Comparison of ENCODE assay signal across 1 cellular context in the genomic region with DNA sequence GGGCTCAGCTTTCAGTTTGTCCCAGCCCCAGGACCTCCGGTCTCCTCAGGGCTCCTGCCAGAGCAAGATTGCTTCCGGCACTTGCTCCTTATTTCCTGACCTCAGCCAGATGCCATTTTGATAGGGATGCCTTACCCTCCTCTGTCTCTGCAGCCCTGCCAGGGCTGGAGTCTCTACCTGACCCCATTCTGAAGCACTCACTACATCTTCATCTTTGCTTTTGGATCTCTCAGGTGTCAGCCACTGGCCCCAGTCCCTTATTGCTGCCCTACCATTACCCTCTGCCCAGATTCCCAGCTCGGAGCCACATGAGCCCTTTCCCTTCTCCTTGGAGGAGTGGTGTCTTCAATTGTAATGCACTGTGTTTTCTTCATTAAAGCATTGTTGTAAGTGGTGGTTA.
TF ChIP-seq lines count a peak whose summit lies in the region.

No MANE protein-coding gene starts in this region.

TF ChIP-seq in GM23338, 12 proteins besides CTCF, POLR2A, EP300 and RAD21 (continued from another document):
- TF ChIP-seq, protein P1, sequence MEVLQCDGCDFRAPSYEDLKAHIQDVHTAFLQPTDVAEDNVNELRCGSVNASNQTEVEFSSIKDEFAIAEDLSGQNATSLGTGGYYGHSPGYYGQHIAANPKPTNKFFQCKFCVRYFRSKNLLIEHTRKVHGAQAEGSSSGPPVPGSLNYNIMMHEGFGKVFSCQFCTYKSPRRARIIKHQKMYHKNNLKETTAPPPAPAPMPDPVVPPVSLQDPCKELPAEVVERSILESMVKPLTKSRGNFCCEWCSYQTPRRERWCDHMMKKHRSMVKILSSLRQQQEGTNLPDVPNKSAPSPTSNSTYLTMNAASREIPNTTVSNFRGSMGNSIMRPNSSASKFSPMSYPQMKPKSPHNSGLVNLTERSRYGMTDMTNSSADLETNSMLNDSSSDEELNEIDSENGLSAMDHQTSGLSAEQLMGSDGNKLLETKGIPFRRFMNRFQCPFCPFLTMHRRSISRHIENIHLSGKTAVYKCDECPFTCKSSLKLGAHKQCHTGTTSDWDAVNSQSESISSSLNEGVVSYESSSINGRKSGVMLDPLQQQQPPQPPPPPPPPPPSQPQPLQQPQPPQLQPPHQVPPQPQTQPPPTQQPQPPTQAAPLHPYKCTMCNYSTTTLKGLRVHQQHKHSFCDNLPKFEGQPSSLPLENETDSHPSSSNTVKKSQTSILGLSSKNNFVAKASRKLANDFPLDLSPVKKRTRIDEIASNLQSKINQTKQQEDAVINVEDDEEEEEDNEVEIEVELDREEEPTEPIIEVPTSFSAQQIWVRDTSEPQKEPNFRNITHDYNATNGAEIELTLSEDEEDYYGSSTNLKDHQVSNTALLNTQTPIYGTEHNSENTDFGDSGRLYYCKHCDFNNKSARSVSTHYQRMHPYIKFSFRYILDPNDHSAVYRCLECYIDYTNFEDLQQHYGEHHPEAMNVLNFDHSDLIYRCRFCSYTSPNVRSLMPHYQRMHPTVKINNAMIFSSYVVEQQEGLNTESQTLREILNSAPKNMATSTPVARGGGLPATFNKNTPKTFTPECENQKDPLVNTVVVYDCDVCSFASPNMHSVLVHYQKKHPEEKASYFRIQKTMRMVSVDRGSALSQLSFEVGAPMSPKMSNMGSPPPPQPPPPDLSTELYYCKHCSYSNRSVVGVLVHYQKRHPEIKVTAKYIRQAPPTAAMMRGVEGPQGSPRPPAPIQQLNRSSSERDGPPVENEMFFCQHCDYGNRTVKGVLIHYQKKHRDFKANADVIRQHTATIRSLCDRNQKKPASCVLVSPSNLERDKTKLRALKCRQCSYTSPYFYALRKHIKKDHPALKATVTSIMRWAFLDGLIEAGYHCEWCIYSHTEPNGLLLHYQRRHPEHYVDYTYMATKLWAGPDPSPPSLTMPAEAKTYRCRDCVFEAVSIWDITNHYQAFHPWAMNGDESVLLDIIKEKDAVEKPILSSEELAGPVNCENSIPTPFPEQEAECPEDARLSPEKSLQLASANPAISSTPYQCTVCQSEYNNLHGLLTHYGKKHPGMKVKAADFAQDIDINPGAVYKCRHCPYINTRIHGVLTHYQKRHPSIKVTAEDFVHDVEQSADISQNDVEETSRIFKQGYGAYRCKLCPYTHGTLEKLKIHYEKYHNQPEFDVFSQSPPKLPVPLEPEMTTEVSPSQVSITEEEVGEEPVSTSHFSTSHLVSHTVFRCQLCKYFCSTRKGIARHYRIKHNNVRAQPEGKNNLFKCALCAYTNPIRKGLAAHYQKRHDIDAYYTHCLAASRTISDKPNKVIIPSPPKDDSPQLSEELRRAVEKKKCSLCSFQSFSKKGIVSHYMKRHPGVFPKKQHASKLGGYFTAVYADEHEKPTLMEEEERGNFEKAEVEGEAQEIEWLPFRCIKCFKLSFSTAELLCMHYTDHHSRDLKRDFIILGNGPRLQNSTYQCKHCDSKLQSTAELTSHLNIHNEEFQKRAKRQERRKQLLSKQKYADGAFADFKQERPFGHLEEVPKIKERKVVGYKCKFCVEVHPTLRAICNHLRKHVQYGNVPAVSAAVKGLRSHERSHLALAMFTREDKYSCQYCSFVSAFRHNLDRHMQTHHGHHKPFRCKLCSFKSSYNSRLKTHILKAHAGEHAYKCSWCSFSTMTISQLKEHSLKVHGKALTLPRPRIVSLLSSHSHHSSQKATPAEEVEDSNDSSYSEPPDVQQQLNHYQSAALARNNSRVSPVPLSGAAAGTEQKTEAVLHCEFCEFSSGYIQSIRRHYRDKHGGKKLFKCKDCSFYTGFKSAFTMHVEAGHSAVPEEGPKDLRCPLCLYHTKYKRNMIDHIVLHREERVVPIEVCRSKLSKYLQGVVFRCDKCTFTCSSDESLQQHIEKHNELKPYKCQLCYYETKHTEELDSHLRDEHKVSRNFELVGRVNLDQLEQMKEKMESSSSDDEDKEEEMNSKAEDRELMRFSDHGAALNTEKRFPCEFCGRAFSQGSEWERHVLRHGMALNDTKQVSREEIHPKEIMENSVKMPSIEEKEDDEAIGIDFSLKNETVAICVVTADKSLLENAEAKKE (CRISPR knock-in tag; IDR thresholded peaks at IDR 0.05): no peak
- TF ChIP-seq EZH2phosphoT487 (IDR thresholded peaks at IDR 0.05; ENCODE audit: unreplicated experiment) (no peak), ZNF331 (CRISPR knock-in tag; IDR thresholded peaks at IDR 0.05; ENCODE audit: low read depth) (no peak), STAT1 (IDR thresholded peaks at IDR 0.05; ENCODE audit: unreplicated experiment) (no peak), NANOG (IDR thresholded peaks at IDR 0.05; ENCODE audit: borderline replicate concordance) (no peak), POLR2AphosphoS5 (IDR thresholded peaks at IDR 0.05; ENCODE audit: low read depth) (no peak), EZH2 (IDR thresholded peaks at IDR 0.05; ENCODE audit: low read depth, unreplicated experiment) (no peak)
- TF ChIP-seq, protein P2, sequence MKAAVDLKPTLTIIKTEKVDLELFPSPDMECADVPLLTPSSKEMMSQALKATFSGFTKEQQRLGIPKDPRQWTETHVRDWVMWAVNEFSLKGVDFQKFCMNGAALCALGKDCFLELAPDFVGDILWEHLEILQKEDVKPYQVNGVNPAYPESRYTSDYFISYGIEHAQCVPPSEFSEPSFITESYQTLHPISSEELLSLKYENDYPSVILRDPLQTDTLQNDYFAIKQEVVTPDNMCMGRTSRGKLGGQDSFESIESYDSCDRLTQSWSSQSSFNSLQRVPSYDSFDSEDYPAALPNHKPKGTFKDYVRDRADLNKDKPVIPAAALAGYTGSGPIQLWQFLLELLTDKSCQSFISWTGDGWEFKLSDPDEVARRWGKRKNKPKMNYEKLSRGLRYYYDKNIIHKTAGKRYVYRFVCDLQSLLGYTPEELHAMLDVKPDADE (IDR thresholded peaks at IDR 0.05): no peak
